8 cellular contexts compared by ENCODE assay signal in the genomic region with DNA sequence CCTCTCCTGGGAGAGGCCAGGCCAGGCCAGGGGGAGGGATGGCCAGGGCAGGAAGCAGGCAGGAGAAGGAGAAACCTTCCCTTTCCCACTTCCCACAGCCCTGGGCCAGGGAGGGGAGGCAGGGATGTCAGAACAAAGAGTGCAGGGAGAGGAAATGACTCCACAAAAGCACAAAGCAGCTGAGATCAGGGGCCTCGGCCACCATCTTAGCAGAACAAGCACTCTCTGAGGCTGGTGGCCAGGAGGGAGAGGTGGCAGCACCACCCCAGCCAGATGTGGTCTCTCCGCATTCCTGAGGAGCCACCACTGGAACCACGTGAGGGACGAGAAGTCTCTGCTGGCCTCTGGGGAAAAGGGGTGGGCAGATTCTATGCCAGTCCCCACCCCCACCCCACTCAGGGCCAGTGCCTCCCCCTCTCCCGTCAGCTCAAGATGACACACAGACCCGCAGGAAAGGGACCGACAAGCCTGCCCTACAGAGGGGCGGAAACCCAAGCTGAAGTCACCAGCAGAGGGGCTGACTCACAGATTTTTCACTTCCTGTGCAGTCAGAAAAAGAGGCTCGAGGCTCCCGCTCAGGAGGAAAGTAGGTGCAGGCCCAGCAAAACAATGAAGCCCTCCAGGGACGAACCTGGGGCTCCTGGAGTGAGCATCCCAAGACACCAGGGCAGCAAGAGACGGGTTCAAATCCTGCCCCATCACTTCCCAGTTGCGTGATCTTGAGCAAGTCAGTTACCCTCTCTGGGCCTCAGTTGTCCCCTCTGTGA. TPM values are rescaled to one million over a fixed set of nuclear protein-coding genes. Genes with fewer than 3 reads are reported as not detected.
DNase-seq lines count a peak whose midpoint lies in the region; ATAC-seq and TF ChIP-seq lines count a peak whose summit lies in the region.

No MANE protein-coding gene starts in this region.

- no peaks in the 10 kb centered on the region for H3K36me3 ChIP-seq in effector memory CD4-positive, alpha-beta T cell (ENCODE audit: control insufficient read depth, insufficient read depth, low read length)
- H3K36me3 ChIP-seq in thymus (ENCODE audit: control insufficient read depth, insufficient read depth) (no peaks in the 10 kb centered on the region), WERI-Rb-1 (no peaks in the 10 kb centered on the region)

- TF ChIP-seq CTCF in nephron (IDR thresholded peaks at IDR 0.05; ENCODE audit: unreplicated experiment in 3 of 3) (no peak), WERI-Rb-1 (IDR thresholded peaks at IDR 0.05; ENCODE audit: low read depth, low read length) (no peak)

- peak overlapping the region; percentile 87 for H3K27ac ChIP-seq in effector memory CD4-positive, alpha-beta T cell (ENCODE audit: insufficient read depth, low read length, poor library complexity, severe bottlenecking)
- peak overlapping the region; percentile 98 for H3K27ac ChIP-seq in thymus (ENCODE audit: low read depth)
- no peak overlapping the region for H3K27ac ChIP-seq in WERI-Rb-1

- H3K4me3 Mint-ChIP-seq in nephron: no peak overlapping the region

- peaks cover 6% of the 10 kb centered on the region for H3K27me3 Mint-ChIP-seq in nephron (ENCODE audit: low read depth)

- DNase-seq in Caki2 (ENCODE audit: low read depth) (peak; percentile 88), M059J (ENCODE audit: low read depth) (peak; percentile 99), WERI-Rb-1 (no peak)
- peak; percentile 84 to 90 for DNase-seq in activated CD4-positive, alpha-beta T cell treated with anti-CD3 and anti-CD28 coated beads, Interleukin-2, amount 50 U/mL, for 48 hours
- DNase-seq in effector memory CD4-positive, alpha-beta T cell: peak; percentile 70 to 80 (median 75)

- 9% methylated on average over 13 of the region's 13 CpGs for WGBS in thymus

- peak; percentile 68 for ATAC-seq in GM21717 (IDR thresholded peaks at IDR 0.05; ENCODE audit: unreplicated experiment)

- H3K4me3 ChIP-seq in effector memory CD4-positive, alpha-beta T cell (ENCODE audit: insufficient read depth, low read depth, low read length, poor library complexity, severe bottlenecking): peak overlapping the region; percentile 52
- H3K4me3 ChIP-seq in thymus (ENCODE audit: low read length): peak overlapping the region; percentile 40
- H3K4me3 ChIP-seq in WERI-Rb-1 (ENCODE audit: low read depth, low read length): no peak overlapping the region

- H3K9me3 Mint-ChIP-seq in nephron: peaks cover 2% of the 10 kb centered on the region

- no peaks in the 10 kb centered on the region for H3K27me3 ChIP-seq in effector memory CD4-positive, alpha-beta T cell (replicated peaks; ENCODE audit: control insufficient read depth, insufficient read depth, low read length, poor library complexity, severe bottlenecking)
- no peaks in the 10 kb centered on the region for H3K27me3 ChIP-seq in thymus (ENCODE audit: control insufficient read depth, insufficient read depth)
- H3K27me3 ChIP-seq in WERI-Rb-1 (ENCODE audit: insufficient read depth, low read depth, severe bottlenecking): no peaks in the 10 kb centered on the region

- H3K9me3 ChIP-seq in effector memory CD4-positive, alpha-beta T cell (ENCODE audit: control insufficient read depth, low read length): no peaks in the 10 kb centered on the region
- no peaks in the 10 kb centered on the region for H3K9me3 ChIP-seq in thymus (ENCODE audit: control insufficient read depth)
- H3K9me3 ChIP-seq in WERI-Rb-1 (ENCODE audit: severe bottlenecking): no peaks in the 10 kb centered on the region

- peaks cover 53% of the 10 kb centered on the region for H3K4me1 Mint-ChIP-seq in nephron

- in situ Hi-C loops in Caki2 (cut with HindIII; ENCODE audit: low pct_unique_long_range_greater_than_20kb, low sequenced_read_pairs): no loop called here

- peaks cover 80% of the 10 kb centered on the region for H3K4me1 ChIP-seq in effector memory CD4-positive, alpha-beta T cell (ENCODE audit: control insufficient read depth, insufficient read depth, low read length, poor library complexity, severe bottlenecking)
- H3K4me1 ChIP-seq in thymus (ENCODE audit: control insufficient read depth, insufficient read depth, low read length): peaks cover 44% of the 10 kb centered on the region

- peak overlapping the region; percentile 45 to 64 (median 62) for H3K27ac Mint-ChIP-seq in nephron

- peaks cover 3% of the 10 kb centered on the region for H3K36me3 Mint-ChIP-seq in nephron (ENCODE audit: low read depth)

RNA-seq across cellular contexts. Expression of gene ALDH4A1, which starts 24.1 kb away (rescaled TPM):
- 22.8 and 34.8 TPM in 2 replicates for total RNA-seq in Caki2 (2014; rRNA removed; shearing (Covaris generic); ENCODE audit: low replicate concordance)
- total RNA-seq in M059J (2014; rRNA removed; shearing (Covaris generic)): 5.8 and 14.8 TPM in 2 replicates
- polyA plus RNA-seq in thymus: 24.6 TPM

RNA-seq across cellular contexts. Expression of gene IFFO2, which starts 30.0 kb away (rescaled TPM):
- total RNA-seq in Caki2 (2014; rRNA removed; shearing (Covaris generic); ENCODE audit: low replicate concordance): 28.7 and 34.5 TPM in 2 replicates
- total RNA-seq in M059J (2014; rRNA removed; shearing (Covaris generic)): 6.7 and 13.2 TPM in 2 replicates
- 22.6 TPM for polyA plus RNA-seq in thymus
